In genomic region chr11:62431171-62431895, GRCh38 we compare ENCODE assay signal across 19 cellular contexts. TPM values are rescaled to one million over a fixed set of nuclear protein-coding genes. Genes with fewer than 3 reads are reported as not detected.
A peak's percentile ranks its signal among the peaks of the same experiment; 100 is the strongest.
DNase-seq lines count a peak whose midpoint lies in the region; FAIRE-seq and TF ChIP-seq lines count a peak whose summit lies in the region.
"Had no signal": no experiment of that assay in that cellular context is flagged by ENCODE, and none has a peak within 500 bp of the region (broad histone marks: within the 10 kb centered on the region; RNA-seq: fewer than 3 reads in every experiment).

No MANE protein-coding gene starts in this region.

- peak overlapping the region; percentile 80 for H3K4me2 ChIP-seq in astrocyte (ENCODE audit: low read length)
- no peak overlapping the region for H3K4me2 ChIP-seq in mesenchymal stem cell (ENCODE audit: low read length, poor library complexity, severe bottlenecking)

- no peaks in the 10 kb centered on the region for H4K20me1 ChIP-seq in astrocyte (ENCODE audit: insufficient read depth, low read length)

- no peaks in the 10 kb centered on the region for H3K9me3 ChIP-seq in astrocyte (ENCODE audit: insufficient read depth, low read depth, low read length)
- no peaks in the 10 kb centered on the region for H3K9me3 ChIP-seq in mesenchymal stem cell (ENCODE audit: control insufficient read depth, low read length)
- H3K9me3 ChIP-seq: HAP-1, pancreas, thoracic aorta had no signal

- peaks cover 34% of the 10 kb centered on the region for H3K4me1 Mint-ChIP-seq in astrocyte (ENCODE audit: low read depth, unreplicated experiment)

- no peak overlapping the region for H2BK15ac ChIP-seq in mesenchymal stem cell (ENCODE audit: low read depth, poor library complexity, severe bottlenecking)

- peak overlapping the region; percentile 86 for H2BK5ac ChIP-seq in mesenchymal stem cell (ENCODE audit: low read depth, low read length, poor library complexity, severe bottlenecking)

- peaks cover 43% of the 10 kb centered on the region for H3K4me1 ChIP-seq in ACC112 (ENCODE audit: control insufficient read depth, insufficient read depth, low read length, unreplicated experiment)
- H3K4me1 ChIP-seq in astrocyte (ENCODE audit: insufficient read depth, low read length), result peaks cover 47% of the 10 kb centered on the region
- H3K4me1 ChIP-seq in mesenchymal stem cell (ENCODE audit: control insufficient read depth, insufficient read depth, low read depth, low read length), result peaks cover 26% of the 10 kb centered on the region
- H3K4me1 ChIP-seq: HAP-1 had no signal

- H3K4me3 Mint-ChIP-seq in astrocyte (ENCODE audit: unreplicated experiment), result no peak overlapping the region
- H3K4me3 Mint-ChIP-seq: activated T-helper 1 cell treated with anti-CD3 and anti-CD28 coated beads, Interleukin-12 subunit alpha, Interleukin-12 subunit beta, Interleukin-2, Interleukin-4 antibody, amounts not matched to agents 30 ng/mL and 10 ng/mL and 1 ng/mL, durations not matched to agents 14 hours and 24 hours and 36 hours had no signal

- H3K27ac ChIP-seq in ACC112 (ENCODE audit: low read depth, low read length) (peak overlapping the region; percentile 62), astrocyte (ENCODE audit: low read depth, low read length) (peak overlapping the region; percentile 60), mesenchymal stem cell (ENCODE audit: low read length, poor library complexity, severe bottlenecking) (peak overlapping the region; percentile 97)
- H3K27ac ChIP-seq: C4-2B, pancreas, thoracic aorta had no signal

- H2AFZ ChIP-seq in ACC112 (ENCODE audit: low read length, unreplicated experiment), result peak overlapping the region; percentile 28
- H2AFZ ChIP-seq in astrocyte (ENCODE audit: low read depth, low read length), result peak overlapping the region; percentile 28
- H2AFZ ChIP-seq in mesenchymal stem cell (ENCODE audit: low read depth, low read length), result no peak overlapping the region

- H2BK12ac ChIP-seq in mesenchymal stem cell (ENCODE audit: low read length in 2 of 2), result no peak overlapping the region

- DNase-seq in HCEC 1CT (peak; percentile 93), astrocyte (ENCODE audit: low read depth) (peak; percentile 91), mesenchymal stem cell (peak; percentile 87), DMS53 (lab: John Stamatoyannopoulos, UW) (no peak), amygdala (lab: John Stamatoyannopoulos, UW) (no peak), cortex of kidney (lab: John Stamatoyannopoulos, UW) (no peak), NCI-H510A treated with DMSO at 0.1 percent for 48 hours (lab: John Stamatoyannopoulos, UW) (no peak)
- DNase-seq: Kasumi-1; NCI-H2227 treated with DMSO at 0.1 percent for 48 hours; pancreas; Right ventricle myocardium superior; stimulated activated CD4-positive, alpha-beta T cell treated with anti-CD3 and anti-CD28 coated beads, Interleukin-4, amount 100 ng/mL, for 4 hours had no signal

- WGBS in mesenchymal stem cell, result 30% methylated on average over 9 of the region's 11 CpGs

- H3K79me1 ChIP-seq in mesenchymal stem cell (replicated peaks; ENCODE audit: low read length, poor library complexity, severe bottlenecking), result peaks cover 4% of the 10 kb centered on the region

- peak overlapping the region; percentile 83 for H4K8ac ChIP-seq in mesenchymal stem cell (ENCODE audit: low read length)

- peak overlapping the region; percentile 100 for H2AK5ac ChIP-seq in mesenchymal stem cell (ENCODE audit: low read length, severe bottlenecking)

- no peaks in the 10 kb centered on the region for H3K36me3 ChIP-seq in ACC112 (ENCODE audit: insufficient read depth, low read length)
- no peaks in the 10 kb centered on the region for H3K36me3 ChIP-seq in astrocyte (ENCODE audit: insufficient read depth, low read length)
- H3K36me3 ChIP-seq in mesenchymal stem cell (ENCODE audit: control insufficient read depth in 1 of 2, insufficient read depth in 2 of 2, low read depth in 1 of 2, low read length in 2 of 2), result peaks cover 0 to 2% of the 10 kb centered on the region in 2 experiments
- H3K36me3 ChIP-seq: HAP-1, pancreas, thoracic aorta had no signal

- H4K91ac ChIP-seq in mesenchymal stem cell (ENCODE audit: low read length), result peak overlapping the region; percentile 92

- H3K79me2 ChIP-seq in ACC112 (ENCODE audit: control insufficient read depth, insufficient read depth, low read length, unreplicated experiment), result no peaks in the 10 kb centered on the region
- no peaks in the 10 kb centered on the region for H3K79me2 ChIP-seq in astrocyte (ENCODE audit: insufficient read depth, low read length)

- H3K4me3 ChIP-seq in ACC112 (ENCODE audit: low read depth, low read length) (peak overlapping the region; percentile 33), astrocyte (ENCODE audit: insufficient read depth, low read depth, low read length) (peak overlapping the region; percentile 28), mesenchymal stem cell (ENCODE audit: insufficient read depth in 1 of 2, low read depth in 1 of 2, low read length in 2 of 2) (no peak overlapping the region)
- H3K4me3 ChIP-seq: HAP-1, pancreas, thoracic aorta had no signal

- H3K9ac ChIP-seq in astrocyte (ENCODE audit: low read length) (peak overlapping the region; percentile 56), mesenchymal stem cell (ENCODE audit: low read length) (peak overlapping the region; percentile 16)

- H3K9me3 Mint-ChIP-seq in astrocyte (ENCODE audit: unreplicated experiment), result peaks cover 3% of the 10 kb centered on the region
- H3K9me3 Mint-ChIP-seq: activated T-helper 1 cell treated with anti-CD3 and anti-CD28 coated beads, Interleukin-12 subunit alpha, Interleukin-12 subunit beta, Interleukin-2, Interleukin-4 antibody, amounts not matched to agents 30 ng/mL and 10 ng/mL and 1 ng/mL, durations not matched to agents 14 hours and 24 hours and 36 hours had no signal

- no peaks in the 10 kb centered on the region for H3K36me3 Mint-ChIP-seq in astrocyte (ENCODE audit: low read depth, unreplicated experiment)

- no peak overlapping the region for H3K4ac ChIP-seq in mesenchymal stem cell (ENCODE audit: low read depth in 1 of 2, low read length in 2 of 2)

- peak overlapping the region; percentile 22 to 69 for H3K18ac ChIP-seq in mesenchymal stem cell (ENCODE audit: low read depth in 1 of 2, low read length in 2 of 2)

- H2BK120ac ChIP-seq in mesenchymal stem cell (ENCODE audit: low read depth, low read length), result no peak overlapping the region

- H3K27me3 Mint-ChIP-seq in astrocyte (ENCODE audit: low read depth, unreplicated experiment), result peaks cover 7% of the 10 kb centered on the region

- no peak overlapping the region for H3K23ac ChIP-seq in mesenchymal stem cell (ENCODE audit: low read length in 2 of 2)

- no peak overlapping the region for H3K14ac ChIP-seq in mesenchymal stem cell (ENCODE audit: low read length in 2 of 2)

- TF ChIP-seq CTCF in astrocyte (IDR thresholded peaks at IDR 0.05; ENCODE audit: insufficient read depth, low read depth, low read length), result no peak

- FAIRE-seq in astrocyte (lab: Jason Lieb, UNC), result peak; percentile 5
- FAIRE-seq: pancreas had no signal

- H3K27ac Mint-ChIP-seq in astrocyte (ENCODE audit: unreplicated experiment), result no peak overlapping the region

- no peaks in the 10 kb centered on the region for H3K27me3 ChIP-seq in ACC112 (ENCODE audit: insufficient read depth, low read length)
- H3K27me3 ChIP-seq in astrocyte (ENCODE audit: insufficient read depth, low read length), result no peaks in the 10 kb centered on the region
- H3K27me3 ChIP-seq in mesenchymal stem cell (ENCODE audit: control insufficient read depth in 1 of 2, insufficient read depth in 1 of 2, low read length in 2 of 2), result no peaks in the 10 kb centered on the region
- H3K27me3 ChIP-seq: pancreas had no signal

RNA-seq across cellular contexts. Expression of gene SCGB1A1, which starts 12.5 kb away (rescaled TPM):
- not detected in 2 replicates for total RNA-seq in astrocyte
- not detected for polyA plus RNA-seq in mesenchymal stem cell (2013, experiment 1 of 2)
- polyA plus RNA-seq in mesenchymal stem cell (2013, experiment 2 of 2), result not detected
- total RNA-seq: activated T-helper 1 cell treated with anti-CD3 and anti-CD28 coated beads, Interleukin-12 subunit alpha, Interleukin-12 subunit beta, Interleukin-2, Interleukin-4 antibody, amounts not matched to agents 30 ng/mL and 10 ng/mL and 1 ng/mL, durations not matched to agents 14 hours and 24 hours and 36 hours; cerebellum; liver; Right ventricle myocardium superior; thoracic aorta had no signal
- polyA plus RNA-seq: liver had no signal

Comparison
In these comparisons a context has a peak if more than half of its experiments do, and no peak if none do; other contexts are left out.
1. H3K4me3 ChIP-seq: peak in ACC112 (single experiment) and astrocyte (single experiment); none in mesenchymal stem cell (0 of 2).
2. DNase-seq: peak in HCEC 1CT (single experiment), astrocyte (single experiment) and mesenchymal stem cell (single experiment); none in DMS53 (single experiment), amygdala (0 of 56), cortex of kidney (single experiment) and NCI-H510A treated with DMSO at 0.1 percent for 48 hours (single experiment).
3. Peak in every context shown above with its lines, with median percentiles within 50 percentile points of each other: H3K27ac ChIP-seq.